Comparison of ENCODE assay signal across 1 cellular context in the genomic region with DNA sequence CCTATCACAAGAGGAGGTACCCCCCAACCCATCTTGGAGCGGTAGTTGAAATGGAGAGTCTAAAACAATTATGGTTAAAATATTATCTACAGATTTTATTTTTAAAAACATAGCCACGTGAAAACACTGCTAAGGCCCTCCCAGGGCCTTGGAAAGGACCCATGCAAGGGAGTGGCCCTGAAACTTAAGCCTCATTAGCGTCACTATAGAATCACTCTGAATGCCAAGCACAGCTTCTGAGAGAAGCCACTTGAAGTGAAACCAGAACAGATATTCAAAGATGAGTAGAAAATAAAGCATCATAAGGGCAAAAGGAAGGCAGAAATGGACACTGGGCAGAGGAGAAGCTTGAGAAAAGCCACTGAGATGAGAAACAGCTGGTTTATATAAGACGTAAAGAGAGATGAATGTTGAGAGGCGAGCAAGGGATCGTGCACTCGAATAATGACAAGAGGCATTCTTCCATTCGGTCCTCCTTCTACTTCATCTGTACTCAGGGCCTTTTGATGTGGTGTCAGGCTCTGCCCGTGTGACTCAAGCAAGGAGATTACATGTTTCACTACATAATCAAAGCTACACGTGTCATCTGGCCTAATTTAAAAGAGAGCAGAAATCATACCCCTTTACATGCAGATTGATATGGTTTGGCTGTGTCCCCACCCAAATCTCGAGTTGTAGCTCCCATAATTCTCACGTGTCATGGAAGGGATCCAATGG.
TF ChIP-seq lines count a peak whose summit lies in the region.

No MANE protein-coding gene starts in this region.

TF ChIP-seq in K562, 482 proteins besides CTCF, POLR2A, EP300 and RAD21 (continued from another document):
- TF ChIP-seq, protein P1, sequence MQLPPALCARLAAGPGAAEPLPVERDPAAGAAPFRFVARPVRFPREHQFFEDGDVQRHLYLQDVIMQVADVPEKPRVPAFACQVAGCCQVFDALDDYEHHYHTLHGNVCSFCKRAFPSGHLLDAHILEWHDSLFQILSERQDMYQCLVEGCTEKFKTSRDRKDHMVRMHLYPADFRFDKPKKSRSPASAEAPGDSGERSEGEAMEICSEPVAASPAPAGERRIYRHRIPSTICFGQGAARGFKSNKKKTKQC (CRISPR knock-in tag; IDR thresholded peaks at IDR 0.05): no peak
- TF ChIP-seq, protein P2, sequence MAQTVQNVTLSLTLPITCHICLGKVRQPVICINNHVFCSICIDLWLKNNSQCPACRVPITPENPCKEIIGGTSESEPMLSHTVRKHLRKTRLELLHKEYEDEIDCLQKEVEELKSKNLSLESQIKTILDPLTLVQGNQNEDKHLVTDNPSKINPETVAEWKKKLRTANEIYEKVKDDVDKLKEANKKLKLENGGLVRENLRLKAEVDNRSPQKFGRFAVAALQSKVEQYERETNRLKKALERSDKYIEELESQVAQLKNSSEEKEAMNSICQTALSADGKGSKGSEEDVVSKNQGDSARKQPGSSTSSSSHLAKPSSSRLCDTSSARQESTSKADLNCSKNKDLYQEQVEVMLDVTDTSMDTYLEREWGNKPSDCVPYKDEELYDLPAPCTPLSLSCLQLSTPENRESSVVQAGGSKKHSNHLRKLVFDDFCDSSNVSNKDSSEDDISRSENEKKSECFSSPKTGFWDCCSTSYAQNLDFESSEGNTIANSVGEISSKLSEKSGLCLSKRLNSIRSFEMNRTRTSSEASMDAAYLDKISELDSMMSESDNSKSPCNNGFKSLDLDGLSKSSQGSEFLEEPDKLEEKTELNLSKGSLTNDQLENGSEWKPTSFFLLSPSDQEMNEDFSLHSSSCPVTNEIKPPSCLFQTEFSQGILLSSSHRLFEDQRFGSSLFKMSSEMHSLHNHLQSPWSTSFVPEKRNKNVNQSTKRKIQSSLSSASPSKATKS (CRISPR knock-in tag; IDR thresholded peaks at IDR 0.05): no peak
- TF ChIP-seq NRF1 (conservative IDR thresholded peaks at IDR 0.05 in 1 of 2, IDR thresholded peaks at IDR 0.05 in 1 of 2) (no peak), TRIM28 (IDR thresholded peaks at IDR 0.05) (no peak), TAF9B (IDR thresholded peaks at IDR 0.05; ENCODE audit: partially characterized antibody) (no peak)
- TF ChIP-seq, protein P3, sequence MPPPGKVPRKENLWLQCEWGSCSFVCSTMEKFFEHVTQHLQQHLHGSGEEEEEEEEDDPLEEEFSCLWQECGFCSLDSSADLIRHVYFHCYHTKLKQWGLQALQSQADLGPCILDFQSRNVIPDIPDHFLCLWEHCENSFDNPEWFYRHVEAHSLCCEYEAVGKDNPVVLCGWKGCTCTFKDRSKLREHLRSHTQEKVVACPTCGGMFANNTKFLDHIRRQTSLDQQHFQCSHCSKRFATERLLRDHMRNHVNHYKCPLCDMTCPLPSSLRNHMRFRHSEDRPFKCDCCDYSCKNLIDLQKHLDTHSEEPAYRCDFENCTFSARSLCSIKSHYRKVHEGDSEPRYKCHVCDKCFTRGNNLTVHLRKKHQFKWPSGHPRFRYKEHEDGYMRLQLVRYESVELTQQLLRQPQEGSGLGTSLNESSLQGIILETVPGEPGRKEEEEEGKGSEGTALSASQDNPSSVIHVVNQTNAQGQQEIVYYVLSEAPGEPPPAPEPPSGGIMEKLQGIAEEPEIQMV (tag; conservative IDR thresholded peaks at IDR 0.05; ENCODE audit: low read depth): no peak
- TF ChIP-seq, protein P4, sequence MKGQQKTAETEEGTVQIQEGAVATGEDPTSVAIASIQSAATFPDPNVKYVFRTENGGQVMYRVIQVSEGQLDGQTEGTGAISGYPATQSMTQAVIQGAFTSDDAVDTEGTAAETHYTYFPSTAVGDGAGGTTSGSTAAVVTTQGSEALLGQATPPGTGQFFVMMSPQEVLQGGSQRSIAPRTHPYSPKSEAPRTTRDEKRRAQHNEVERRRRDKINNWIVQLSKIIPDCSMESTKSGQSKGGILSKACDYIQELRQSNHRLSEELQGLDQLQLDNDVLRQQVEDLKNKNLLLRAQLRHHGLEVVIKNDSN (CRISPR knock-in tag; IDR thresholded peaks at IDR 0.05): no peak
- TF ChIP-seq, protein P5, sequence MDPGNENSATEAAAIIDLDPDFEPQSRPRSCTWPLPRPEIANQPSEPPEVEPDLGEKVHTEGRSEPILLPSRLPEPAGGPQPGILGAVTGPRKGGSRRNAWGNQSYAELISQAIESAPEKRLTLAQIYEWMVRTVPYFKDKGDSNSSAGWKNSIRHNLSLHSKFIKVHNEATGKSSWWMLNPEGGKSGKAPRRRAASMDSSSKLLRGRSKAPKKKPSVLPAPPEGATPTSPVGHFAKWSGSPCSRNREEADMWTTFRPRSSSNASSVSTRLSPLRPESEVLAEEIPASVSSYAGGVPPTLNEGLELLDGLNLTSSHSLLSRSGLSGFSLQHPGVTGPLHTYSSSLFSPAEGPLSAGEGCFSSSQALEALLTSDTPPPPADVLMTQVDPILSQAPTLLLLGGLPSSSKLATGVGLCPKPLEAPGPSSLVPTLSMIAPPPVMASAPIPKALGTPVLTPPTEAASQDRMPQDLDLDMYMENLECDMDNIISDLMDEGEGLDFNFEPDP (CRISPR knock-in tag; IDR thresholded peaks at IDR 0.05): no peak
- TF ChIP-seq, protein P6, sequence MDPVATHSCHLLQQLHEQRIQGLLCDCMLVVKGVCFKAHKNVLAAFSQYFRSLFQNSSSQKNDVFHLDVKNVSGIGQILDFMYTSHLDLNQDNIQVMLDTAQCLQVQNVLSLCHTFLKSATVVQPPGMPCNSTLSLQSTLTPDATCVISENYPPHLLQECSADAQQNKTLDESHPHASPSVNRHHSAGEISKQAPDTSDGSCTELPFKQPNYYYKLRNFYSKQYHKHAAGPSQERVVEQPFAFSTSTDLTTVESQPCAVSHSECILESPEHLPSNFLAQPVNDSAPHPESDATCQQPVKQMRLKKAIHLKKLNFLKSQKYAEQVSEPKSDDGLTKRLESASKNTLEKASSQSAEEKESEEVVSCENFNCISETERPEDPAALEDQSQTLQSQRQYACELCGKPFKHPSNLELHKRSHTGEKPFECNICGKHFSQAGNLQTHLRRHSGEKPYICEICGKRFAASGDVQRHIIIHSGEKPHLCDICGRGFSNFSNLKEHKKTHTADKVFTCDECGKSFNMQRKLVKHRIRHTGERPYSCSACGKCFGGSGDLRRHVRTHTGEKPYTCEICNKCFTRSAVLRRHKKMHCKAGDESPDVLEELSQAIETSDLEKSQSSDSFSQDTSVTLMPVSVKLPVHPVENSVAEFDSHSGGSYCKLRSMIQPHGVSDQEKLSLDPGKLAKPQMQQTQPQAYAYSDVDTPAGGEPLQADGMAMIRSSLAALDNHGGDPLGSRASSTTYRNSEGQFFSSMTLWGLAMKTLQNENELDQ (CRISPR knock-in tag; IDR thresholded peaks at IDR 0.05; ENCODE audit: borderline replicate concordance): no peak
